Comparison of ENCODE assay signal across 2 cellular contexts in the genomic region with DNA sequence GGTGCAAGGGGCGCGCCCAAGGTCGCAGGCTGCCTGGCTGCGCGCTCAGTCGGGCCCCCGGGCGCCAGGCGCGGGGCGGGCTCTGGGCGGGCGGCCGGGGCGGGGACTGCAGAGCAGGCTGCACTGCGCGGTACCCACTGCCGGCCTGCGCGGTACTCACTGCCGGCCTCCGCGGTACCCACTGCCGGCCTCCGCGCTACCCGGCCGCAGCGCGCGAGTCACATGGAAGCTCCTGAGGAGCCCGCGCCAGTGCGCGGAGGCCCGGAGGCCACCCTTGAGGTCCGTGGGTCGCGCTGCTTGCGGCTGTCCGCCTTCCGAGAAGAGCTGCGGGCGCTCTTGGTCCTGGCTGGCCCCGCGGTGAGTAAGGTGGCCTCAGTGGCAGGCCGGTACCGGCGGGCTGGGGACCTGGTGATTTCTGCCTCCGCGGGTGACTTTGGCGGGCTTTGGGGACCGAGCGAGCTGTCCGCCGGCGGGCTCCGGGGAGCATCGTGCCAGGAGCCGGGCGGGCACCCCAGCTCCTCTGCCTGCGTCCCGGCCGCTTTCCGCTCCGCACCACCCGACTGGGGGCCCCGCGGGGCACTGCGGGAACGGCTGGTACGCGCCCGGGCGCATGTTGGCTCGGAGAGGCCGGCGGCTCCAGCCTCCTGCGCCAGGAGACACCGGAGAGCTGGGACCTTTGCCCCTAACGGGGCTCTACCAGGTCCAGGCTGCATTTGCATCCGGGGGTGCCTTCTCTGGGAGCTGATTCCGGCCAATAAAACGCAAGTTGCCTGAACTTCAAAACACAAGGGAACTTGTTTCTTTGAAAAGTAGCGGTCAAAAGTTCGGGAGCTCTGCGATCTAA.
TF ChIP-seq lines count a peak whose summit lies in the region.

A gene with protein sequence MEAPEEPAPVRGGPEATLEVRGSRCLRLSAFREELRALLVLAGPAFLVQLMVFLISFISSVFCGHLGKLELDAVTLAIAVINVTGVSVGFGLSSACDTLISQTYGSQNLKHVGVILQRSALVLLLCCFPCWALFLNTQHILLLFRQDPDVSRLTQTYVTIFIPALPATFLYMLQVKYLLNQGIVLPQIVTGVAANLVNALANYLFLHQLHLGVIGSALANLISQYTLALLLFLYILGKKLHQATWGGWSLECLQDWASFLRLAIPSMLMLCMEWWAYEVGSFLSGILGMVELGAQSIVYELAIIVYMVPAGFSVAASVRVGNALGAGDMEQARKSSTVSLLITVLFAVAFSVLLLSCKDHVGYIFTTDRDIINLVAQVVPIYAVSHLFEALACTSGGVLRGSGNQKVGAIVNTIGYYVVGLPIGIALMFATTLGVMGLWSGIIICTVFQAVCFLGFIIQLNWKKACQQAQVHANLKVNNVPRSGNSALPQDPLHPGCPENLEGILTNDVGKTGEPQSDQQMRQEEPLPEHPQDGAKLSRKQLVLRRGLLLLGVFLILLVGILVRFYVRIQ (plus strand): TSS at position 137 of the 844 bp plus-strand sequence. CDS start 86 bp downstream, at position 223.

TF ChIP-seq in SK-N-SH, 30 proteins besides CTCF, POLR2A, EP300 and RAD21 (continued from another document):
- 0 out of 2 replicates have a peak, but pooled peaks have one; percentile 10 for TF ChIP-seq SIN3A (IDR thresholded peaks at IDR 0.05; ENCODE audit: borderline replicate concordance, low read depth, low read length)

TF ChIP-seq in endothelial cell of umbilical vein, 7 proteins besides CTCF, POLR2A, EP300 and RAD21:
- no peak for TF ChIP-seq MYC (IDR thresholded peaks at IDR 0.05; ENCODE audit: low read depth, low read length)
- TF ChIP-seq, protein P1, sequence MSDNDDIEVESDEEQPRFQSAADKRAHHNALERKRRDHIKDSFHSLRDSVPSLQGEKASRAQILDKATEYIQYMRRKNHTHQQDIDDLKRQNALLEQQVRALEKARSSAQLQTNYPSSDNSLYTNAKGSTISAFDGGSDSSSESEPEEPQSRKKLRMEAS (IDR thresholded peaks at IDR 0.05; ENCODE audit: insufficient read depth, insufficient read length), result no peak
- no peak for TF ChIP-seq EZH2 (IDR thresholded peaks at IDR 0.05; ENCODE audit: borderline replicate concordance, low read depth, low read length, severe bottlenecking)
- TF ChIP-seq GATA2 (IDR thresholded peaks at IDR 0.05; ENCODE audit: insufficient read depth, insufficient read length, low read depth, low read length), result no peak
- TF ChIP-seq POLR2AphosphoS5 (IDR thresholded peaks at IDR 0.05; ENCODE audit: insufficient read depth, low read depth, low read length), result peak; percentile 43
- TF ChIP-seq JUN (IDR thresholded peaks at IDR 0.05; ENCODE audit: borderline replicate concordance, insufficient read depth, insufficient read length, low read depth), result no peak
